20 cellular contexts compared by ENCODE assay signal in genomic region chr22:25105817-25106650, GRCh38.
"Had no signal": no experiment of that assay in that cellular context is flagged by ENCODE, and none has a peak within 500 bp of the region (broad histone marks: within the 10 kb centered on the region; RNA-seq: fewer than 3 reads in every experiment).

No MANE protein-coding gene starts in this region.

- H3K27me3 ChIP-seq: adrenal gland, right atrium auricular region, testis, upper lobe of right lung had no signal

- FAIRE-seq: keratinocyte had no signal

- H3K36me3 ChIP-seq: adrenal gland, left lung, right atrium auricular region, upper lobe of right lung had no signal

- DNase-seq: activated CD4-positive, alpha-beta T cell treated with anti-CD3 and anti-CD28 coated beads, Interleukin-2, amount 10 ng/mL, durations not matched to agents 24 days and 14 days; activated CD4-positive, CD25-positive, alpha-beta regulatory T cell; activated CD8-positive, alpha-beta T cell treated with anti-CD3 and anti-CD28 coated beads, Interleukin-2, amount 10 ng/mL, durations not matched to agents 7 days and 5 days; activated gamma-delta T cell; activated T-cell treated with anti-CD3 and anti-CD28 coated beads, Interleukin-2, amount 50 U/mL, for 72 hours; adrenal gland; dermis blood vessel endothelial cell; foreskin melanocyte; head of caudate nucleus; left lung; midbrain; occipital lobe; stimulated activated CD4-positive, alpha-beta T cell treated with anti-CD3 and anti-CD28 coated beads, Interleukin-2, amount 100 ng/mL, for 24 hours; stomach; T-cell; testis; upper lobe of right lung had no signal

- H3K4me1 ChIP-seq: upper lobe of right lung had no signal

- H3K4me3 ChIP-seq: adrenal gland, left lung, right atrium auricular region, stomach, testis, upper lobe of right lung had no signal

- ATAC-seq: activated CD8-positive, alpha-beta T cell treated with anti-CD3 and anti-CD28 coated beads, Interleukin-2, amount 10 ng/mL, durations not matched to agents 7 days and 5 days; activated T-cell treated with anti-CD3 and anti-CD28 coated beads, Interleukin-2, amount 50 U/mL, for 72 hours; left lung; SK-N-SH treated with all-trans-retinoic acid at 6 μM for 48 hours; T-cell; upper lobe of right lung had no signal

- H3K9me3 ChIP-seq: adrenal gland, left lung, testis, upper lobe of right lung had no signal

- H3K27ac ChIP-seq: left lung, right atrium auricular region, stomach, upper lobe of right lung had no signal
